Comparison of ENCODE assay signal across 1 cellular context in the genomic region with DNA sequence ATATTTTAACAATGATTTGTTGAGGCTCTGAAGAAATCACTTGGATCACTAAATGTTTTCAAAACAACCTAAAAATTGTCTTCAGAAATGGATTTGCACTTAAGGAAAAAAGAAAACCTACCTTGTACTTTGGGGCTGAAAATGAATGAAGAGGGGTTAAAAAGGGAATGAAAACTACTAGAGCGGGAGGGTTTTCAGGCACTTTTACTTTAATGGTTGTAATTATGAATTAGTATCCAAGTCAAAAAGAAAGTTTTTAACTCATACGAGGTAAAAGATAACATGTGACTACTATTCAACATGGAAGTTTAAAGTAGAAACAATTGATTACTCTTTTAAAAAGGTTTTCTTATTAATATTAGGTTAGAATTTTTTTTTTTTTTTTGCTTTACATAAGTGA.
TF ChIP-seq lines count a peak whose summit lies in the region.

No MANE protein-coding gene starts in this region.

TF ChIP-seq in A549, 52 proteins besides CTCF, POLR2A, EP300 and RAD21:
- TF ChIP-seq HOXB5 (CRISPR knock-in tag; IDR thresholded peaks at IDR 0.05) (no peak), NPAS2 (CRISPR knock-in tag; IDR thresholded peaks at IDR 0.05; ENCODE audit: borderline replicate concordance) (no peak), HDAC2 (IDR thresholded peaks at IDR 0.05) (no peak), HEYL (CRISPR knock-in tag; IDR thresholded peaks at IDR 0.05) (no peak), HOXB13 (CRISPR knock-in tag; IDR thresholded peaks at IDR 0.05; ENCODE audit: low read depth) (no peak), CEBPB (IDR thresholded peaks at IDR 0.05) (no peak), GATA3 (IDR thresholded peaks at IDR 0.05; ENCODE audit: borderline replicate concordance) (no peak), FOXS1 (CRISPR knock-in tag; IDR thresholded peaks at IDR 0.05) (no peak), JUNB (IDR thresholded peaks at IDR 0.05) (no peak), ZFP36 (IDR thresholded peaks at IDR 0.05; ENCODE audit: borderline replicate concordance, partially characterized antibody) (no peak), TFCP2L1 (CRISPR knock-in tag; IDR thresholded peaks at IDR 0.05) (no peak), CBX2 (IDR thresholded peaks at IDR 0.05; ENCODE audit: borderline replicate concordance, low read depth) (no peak)
- TF ChIP-seq, protein P1, sequence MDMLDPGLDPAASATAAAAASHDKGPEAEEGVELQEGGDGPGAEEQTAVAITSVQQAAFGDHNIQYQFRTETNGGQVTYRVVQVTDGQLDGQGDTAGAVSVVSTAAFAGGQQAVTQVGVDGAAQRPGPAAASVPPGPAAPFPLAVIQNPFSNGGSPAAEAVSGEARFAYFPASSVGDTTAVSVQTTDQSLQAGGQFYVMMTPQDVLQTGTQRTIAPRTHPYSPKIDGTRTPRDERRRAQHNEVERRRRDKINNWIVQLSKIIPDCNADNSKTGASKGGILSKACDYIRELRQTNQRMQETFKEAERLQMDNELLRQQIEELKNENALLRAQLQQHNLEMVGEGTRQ (IDR thresholded peaks at IDR 0.05), result no peak
- TF ChIP-seq, protein P2, sequence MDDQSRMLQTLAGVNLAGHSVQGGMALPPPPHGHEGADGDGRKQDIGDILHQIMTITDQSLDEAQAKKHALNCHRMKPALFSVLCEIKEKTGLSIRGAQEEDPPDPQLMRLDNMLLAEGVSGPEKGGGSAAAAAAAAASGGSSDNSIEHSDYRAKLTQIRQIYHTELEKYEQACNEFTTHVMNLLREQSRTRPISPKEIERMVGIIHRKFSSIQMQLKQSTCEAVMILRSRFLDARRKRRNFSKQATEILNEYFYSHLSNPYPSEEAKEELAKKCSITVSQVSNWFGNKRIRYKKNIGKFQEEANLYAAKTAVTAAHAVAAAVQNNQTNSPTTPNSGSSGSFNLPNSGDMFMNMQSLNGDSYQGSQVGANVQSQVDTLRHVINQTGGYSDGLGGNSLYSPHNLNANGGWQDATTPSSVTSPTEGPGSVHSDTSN (IDR thresholded peaks at IDR 0.05), result no peak
- TF ChIP-seq, protein P3, sequence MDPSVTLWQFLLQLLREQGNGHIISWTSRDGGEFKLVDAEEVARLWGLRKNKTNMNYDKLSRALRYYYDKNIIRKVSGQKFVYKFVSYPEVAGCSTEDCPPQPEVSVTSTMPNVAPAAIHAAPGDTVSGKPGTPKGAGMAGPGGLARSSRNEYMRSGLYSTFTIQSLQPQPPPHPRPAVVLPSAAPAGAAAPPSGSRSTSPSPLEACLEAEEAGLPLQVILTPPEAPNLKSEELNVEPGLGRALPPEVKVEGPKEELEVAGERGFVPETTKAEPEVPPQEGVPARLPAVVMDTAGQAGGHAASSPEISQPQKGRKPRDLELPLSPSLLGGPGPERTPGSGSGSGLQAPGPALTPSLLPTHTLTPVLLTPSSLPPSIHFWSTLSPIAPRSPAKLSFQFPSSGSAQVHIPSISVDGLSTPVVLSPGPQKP (IDR thresholded peaks at IDR 0.05; ENCODE audit: low read depth, low read length), result no peak
- TF ChIP-seq, protein P4, sequence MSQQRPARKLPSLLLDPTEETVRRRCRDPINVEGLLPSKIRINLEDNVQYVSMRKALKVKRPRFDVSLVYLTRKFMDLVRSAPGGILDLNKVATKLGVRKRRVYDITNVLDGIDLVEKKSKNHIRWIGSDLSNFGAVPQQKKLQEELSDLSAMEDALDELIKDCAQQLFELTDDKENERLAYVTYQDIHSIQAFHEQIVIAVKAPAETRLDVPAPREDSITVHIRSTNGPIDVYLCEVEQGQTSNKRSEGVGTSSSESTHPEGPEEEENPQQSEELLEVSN (IDR thresholded peaks at IDR 0.05; ENCODE audit: borderline replicate concordance, low read depth), result no peak
